2 cellular contexts compared by ENCODE assay signal in genomic region chr16:75129416-75130149, GRCh38. TPM values are rescaled to one million over a fixed set of nuclear protein-coding genes. Genes with fewer than 3 reads are reported as not detected.
"Had no signal": no experiment of that assay in that cellular context is flagged by ENCODE, and none has a peak within 500 bp of the region (broad histone marks: within the 10 kb centered on the region; RNA-seq: fewer than 3 reads in every experiment).

No MANE protein-coding gene starts in this region.

RNA-seq across cellular contexts. Expression of gene LDHD, which starts 13.0 kb away (rescaled TPM):
- total RNA-seq: activated B cell treated with CpG ODN at 0.5 μM for 24 hours, astrocyte had no signal
